2 cellular contexts compared by ENCODE assay signal in the genomic region with DNA sequence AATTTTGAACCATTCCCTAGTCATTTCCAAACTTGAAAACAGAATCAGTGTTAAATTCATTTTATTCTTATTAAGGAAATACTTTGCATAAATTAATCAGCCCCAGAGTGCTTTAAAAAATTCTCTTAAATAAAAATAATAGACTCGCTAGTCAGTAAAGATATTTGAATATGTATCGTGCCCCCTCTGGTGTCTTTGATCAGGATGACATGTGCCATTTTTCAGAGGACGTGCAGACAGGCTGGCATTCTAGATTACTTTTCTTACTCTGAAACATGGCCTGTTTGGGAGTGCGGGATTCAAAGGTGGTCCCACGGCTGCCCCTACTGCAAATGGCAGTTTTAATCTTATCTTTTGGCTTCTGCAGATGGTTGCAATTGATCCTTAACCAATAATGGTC.
TF ChIP-seq lines count a peak whose summit lies in the region.

No MANE protein-coding gene starts in this region.

TF ChIP-seq in SK-N-SH, 30 proteins besides CTCF, POLR2A, EP300 and RAD21 (continued from another document):
- TF ChIP-seq, protein P1, sequence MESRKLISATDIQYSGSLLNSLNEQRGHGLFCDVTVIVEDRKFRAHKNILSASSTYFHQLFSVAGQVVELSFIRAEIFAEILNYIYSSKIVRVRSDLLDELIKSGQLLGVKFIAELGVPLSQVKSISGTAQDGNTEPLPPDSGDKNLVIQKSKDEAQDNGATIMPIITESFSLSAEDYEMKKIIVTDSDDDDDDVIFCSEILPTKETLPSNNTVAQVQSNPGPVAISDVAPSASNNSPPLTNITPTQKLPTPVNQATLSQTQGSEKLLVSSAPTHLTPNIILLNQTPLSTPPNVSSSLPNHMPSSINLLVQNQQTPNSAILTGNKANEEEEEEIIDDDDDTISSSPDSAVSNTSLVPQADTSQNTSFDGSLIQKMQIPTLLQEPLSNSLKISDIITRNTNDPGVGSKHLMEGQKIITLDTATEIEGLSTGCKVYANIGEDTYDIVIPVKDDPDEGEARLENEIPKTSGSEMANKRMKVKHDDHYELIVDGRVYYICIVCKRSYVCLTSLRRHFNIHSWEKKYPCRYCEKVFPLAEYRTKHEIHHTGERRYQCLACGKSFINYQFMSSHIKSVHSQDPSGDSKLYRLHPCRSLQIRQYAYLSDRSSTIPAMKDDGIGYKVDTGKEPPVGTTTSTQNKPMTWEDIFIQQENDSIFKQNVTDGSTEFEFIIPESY (IDR thresholded peaks at IDR 0.05; ENCODE audit: borderline replicate concordance, low read depth) = no peak
- TF ChIP-seq MAX (IDR thresholded peaks at IDR 0.05; ENCODE audit: low read depth) = no peak
- no peak for TF ChIP-seq TCF12 (IDR thresholded peaks at IDR 0.05)
- TF ChIP-seq NRF1 (IDR thresholded peaks at IDR 0.05; ENCODE audit: low read depth, low read length) = no peak
- TF ChIP-seq MXI1 (IDR thresholded peaks at IDR 0.05; ENCODE audit: low read depth, low read length) = no peak
- no peak for TF ChIP-seq RXRA (IDR thresholded peaks at IDR 0.05; ENCODE audit: borderline replicate concordance, low read depth)
- TF ChIP-seq POLR2AphosphoS5 (IDR thresholded peaks at IDR 0.05; ENCODE audit: low read depth, low read length) = no peak
- no peak for TF ChIP-seq FOSL2 (IDR thresholded peaks at IDR 0.05; ENCODE audit: borderline replicate concordance, low read depth)
- TF ChIP-seq JUND (IDR thresholded peaks at IDR 0.05) = no peak
- no peak for TF ChIP-seq FOXM1 (IDR thresholded peaks at IDR 0.05; ENCODE audit: low read depth)
- TF ChIP-seq, protein P2, sequence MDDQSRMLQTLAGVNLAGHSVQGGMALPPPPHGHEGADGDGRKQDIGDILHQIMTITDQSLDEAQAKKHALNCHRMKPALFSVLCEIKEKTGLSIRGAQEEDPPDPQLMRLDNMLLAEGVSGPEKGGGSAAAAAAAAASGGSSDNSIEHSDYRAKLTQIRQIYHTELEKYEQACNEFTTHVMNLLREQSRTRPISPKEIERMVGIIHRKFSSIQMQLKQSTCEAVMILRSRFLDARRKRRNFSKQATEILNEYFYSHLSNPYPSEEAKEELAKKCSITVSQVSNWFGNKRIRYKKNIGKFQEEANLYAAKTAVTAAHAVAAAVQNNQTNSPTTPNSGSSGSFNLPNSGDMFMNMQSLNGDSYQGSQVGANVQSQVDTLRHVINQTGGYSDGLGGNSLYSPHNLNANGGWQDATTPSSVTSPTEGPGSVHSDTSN (IDR thresholded peaks at IDR 0.05) = no peak
- no peak for TF ChIP-seq TEAD4 (IDR thresholded peaks at IDR 0.05; ENCODE audit: borderline replicate concordance, insufficient read depth)
- TF ChIP-seq USF2 (IDR thresholded peaks at IDR 0.05; ENCODE audit: borderline replicate concordance, low read depth, low read length) = no peak

TF ChIP-seq in SK-N-SH treated with all-trans-retinoic acid at 6 μM for 48 hours, 23 proteins besides CTCF, POLR2A, EP300 and RAD21 (continued from another document):
- TF ChIP-seq CREB5 (CRISPR knock-in tag; IDR thresholded peaks at IDR 0.05; ENCODE audit: low read depth) (no peak), ZNF70 (CRISPR knock-in tag; IDR thresholded peaks at IDR 0.05) (no peak)
